Comparison of ENCODE assay signal across 23 cellular contexts in the genomic region with DNA sequence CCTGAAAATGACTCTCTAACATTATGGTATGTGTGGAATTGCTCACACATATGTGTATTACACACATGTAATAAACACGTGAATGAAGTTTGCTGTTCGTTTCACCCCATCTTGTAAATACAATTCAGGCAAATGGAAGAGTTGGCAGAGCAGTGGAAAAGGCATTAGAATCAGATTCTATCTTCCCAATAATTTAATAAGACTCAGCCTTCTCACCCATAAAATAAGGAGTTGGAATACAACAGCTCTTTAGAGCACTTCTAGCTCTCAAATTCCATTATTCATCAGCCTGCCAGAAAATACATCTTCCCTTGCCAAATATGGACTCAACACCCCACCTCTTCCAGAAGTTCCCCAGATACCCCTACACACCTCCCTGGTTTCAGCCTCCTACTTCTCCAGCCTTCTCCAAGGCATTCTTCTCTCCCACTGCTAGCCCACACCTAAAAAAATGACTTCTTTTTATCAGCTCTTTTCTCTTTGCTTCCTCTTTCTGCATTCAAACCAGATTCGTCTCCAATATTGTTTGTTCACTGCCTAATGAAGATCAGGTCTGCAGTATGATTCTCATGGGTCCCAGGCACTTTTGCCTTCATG.
"Had no signal": no experiment of that assay in that cellular context is flagged by ENCODE, and none has a peak within 500 bp of the region (broad histone marks: within the 10 kb centered on the region; RNA-seq: fewer than 3 reads in every experiment).

No MANE protein-coding gene starts in this region.

- H3K27ac ChIP-seq: colonic mucosa, epithelial cell of prostate, esophagus squamous epithelium, gastrocnemius medialis, heart right ventricle, left lung had no signal

- DNase-seq: colonic mucosa; cortex of kidney; effector CD8-positive, alpha-beta T cell; effector memory CD8-positive, alpha-beta T cell; endodermal cell; erythroblast; esophagus squamous epithelium; foreskin fibroblast; foreskin melanocyte; gastrocnemius medialis; glutamatergic neuron; head of caudate nucleus; heart right ventricle; hippocampal formation; left cardiac atrium; left lung; left ventricle myocardium superior; mammary epithelial cell; mesendoderm; midbrain; naive thymus-derived CD4-positive, alpha-beta T cell had no signal

- H3K4me3 ChIP-seq: colonic mucosa, esophagus squamous epithelium, gastrocnemius medialis, heart right ventricle, left lung, lung had no signal

- H3K9me3 ChIP-seq: colonic mucosa, esophagus squamous epithelium, gastrocnemius medialis, heart right ventricle, left lung had no signal

- H3K36me3 ChIP-seq: colonic mucosa, esophagus squamous epithelium, gastrocnemius medialis, heart right ventricle, left lung had no signal

- H3K4me1 ChIP-seq: colonic mucosa, esophagus squamous epithelium, gastrocnemius medialis, left lung had no signal

- H3K27me3 ChIP-seq: colonic mucosa, esophagus squamous epithelium, gastrocnemius medialis, heart right ventricle, left lung had no signal
